In genomic region chr19:43524922-43525835, GRCh38 we compare ENCODE assay signal across 8 cellular contexts. TPM values are rescaled to one million over a fixed set of nuclear protein-coding genes. Genes with fewer than 3 reads are reported as not detected.
DNase-seq lines count a peak whose midpoint lies in the region; ATAC-seq and TF ChIP-seq lines count a peak whose summit lies in the region.

No MANE protein-coding gene starts in this region.

- peak overlapping the region; percentile 91 for H3K4me3 ChIP-seq in Loucy (ENCODE audit: low read length, poor library complexity, severe bottlenecking)
- peak overlapping the region; percentile 76 to 86 for H3K4me3 ChIP-seq in neutrophil (ENCODE audit: low read depth in 1 of 2, low read length in 1 of 2)

- no peaks in the 10 kb centered on the region for H3K9me2 ChIP-seq in Loucy (replicated peaks; ENCODE audit: low read depth, low read length)

- intact Hi-C loops in activated T-helper 2 cell treated with anti-CD3 and anti-CD28 coated beads, Interferon-gamma antibody, Interleukin-2, Interleukin-4, amounts not matched to agents 10 μg/mL and 5 μg/mL and 100 μg/mL, durations not matched to agents 14 hours and 24 hours and 36 hours (cut with micrococcal nuclease): loop anchor here (1.0 to 10.0 kb wide), 4 partner anchors 57 to 260 kb away; partner anchors contain the start of genes IRGQ, KCNN4 and ZNF576

- H3K36me3 ChIP-seq in Loucy (ENCODE audit: insufficient read depth, low read length) (no peaks in the 10 kb centered on the region), neutrophil (no peaks in the 10 kb centered on the region)

- no peak for TF ChIP-seq CTCF in GM13976 (IDR thresholded peaks at IDR 0.05; ENCODE audit: borderline replicate concordance, control extremely low read depth, extremely low read depth, insufficient read depth, missing control alignments)
- no peak for TF ChIP-seq CTCF in Loucy (conservative IDR thresholded peaks at IDR 0.05; ENCODE audit: low read length)
- TF ChIP-seq CTCF in neutrophil (IDR thresholded peaks at IDR 0.05): no peak

- H3K27me3 ChIP-seq in Loucy (ENCODE audit: insufficient read depth, low read length, poor library complexity, severe bottlenecking) (no peaks in the 10 kb centered on the region), neutrophil (no peaks in the 10 kb centered on the region)

- H4K20me1 ChIP-seq in Loucy (ENCODE audit: insufficient read depth, low read length, poor library complexity, severe bottlenecking): peaks cover 14% of the 10 kb centered on the region

- H3K27ac ChIP-seq in neutrophil: peak overlapping the region; percentile 65

- in situ Hi-C loops in GM13976 (cut with MboI; ENCODE audit: low sequenced_read_pairs, unreplicated experiment): loop anchor here (5.0 kb wide), 1 partner anchor 73 kb away; no protein-coding TSS in a partner anchor

- peak overlapping the region; percentile 97 for H3K27ac Mint-ChIP-seq in activated T-helper 2 cell treated with anti-CD3 and anti-CD28 coated beads, Interferon-gamma antibody, Interleukin-2, Interleukin-4, amounts not matched to agents 10 μg/mL and 5 μg/mL and 100 μg/mL, durations not matched to agents 14 hours and 24 hours and 36 hours

- peak overlapping the region; percentile 87 for H3K9ac ChIP-seq in Loucy (ENCODE audit: low read depth, low read length, poor library complexity, severe bottlenecking)

- H3K79me2 ChIP-seq in Loucy (ENCODE audit: insufficient read depth, low read length): peaks cover 37% of the 10 kb centered on the region

- H3K4me1 Mint-ChIP-seq in activated T-helper 2 cell treated with anti-CD3 and anti-CD28 coated beads, Interferon-gamma antibody, Interleukin-2, Interleukin-4, amounts not matched to agents 10 μg/mL and 5 μg/mL and 100 μg/mL, durations not matched to agents 14 hours and 24 hours and 36 hours (ENCODE audit: low read depth): peaks cover 12% of the 10 kb centered on the region

- H3K9me3 ChIP-seq in Loucy (ENCODE audit: insufficient read depth, low read depth, low read length): no peaks in the 10 kb centered on the region
- H3K9me3 ChIP-seq in neutrophil: no peaks in the 10 kb centered on the region

- H3K4me1 ChIP-seq in Loucy (ENCODE audit: insufficient read depth, low read length, poor library complexity, severe bottlenecking) (peaks cover 6% of the 10 kb centered on the region), neutrophil (ENCODE audit: control insufficient read depth in 1 of 2, insufficient read depth in 1 of 2, low read depth in 1 of 2, low read length in 1 of 2) (peaks cover 37 to 44% of the 10 kb centered on the region in 2 experiments)

- DNase-seq in GM13976 (ENCODE audit: low spot score): peak; percentile 71
- no peak for DNase-seq in activated T-helper 2 cell treated with anti-CD3 and anti-CD28 coated beads, Interferon-gamma antibody, Interleukin-2, Interleukin-4, amounts not matched to agents 10 μg/mL and 5 μg/mL and 100 μg/mL, durations not matched to agents 14 hours and 24 hours and 36 hours (ENCODE audit: low spot score)
- DNase-seq in glomerular visceral epithelial cell (ENCODE audit: extremely low spot score): peak; percentile 72
- no peak for DNase-seq in cortex of kidney (lab: John Stamatoyannopoulos, UW)

- no peaks in the 10 kb centered on the region for H3F3A ChIP-seq in Loucy (ENCODE audit: low read depth)

- H3K9me3 Mint-ChIP-seq in activated T-helper 2 cell treated with anti-CD3 and anti-CD28 coated beads, Interferon-gamma antibody, Interleukin-2, Interleukin-4, amounts not matched to agents 10 μg/mL and 5 μg/mL and 100 μg/mL, durations not matched to agents 14 hours and 24 hours and 36 hours: no peaks in the 10 kb centered on the region

- H3K4me2 ChIP-seq in Loucy (ENCODE audit: low read depth, low read length, poor library complexity, severe bottlenecking): peak overlapping the region; percentile 86

- H3K27me3 Mint-ChIP-seq in activated T-helper 2 cell treated with anti-CD3 and anti-CD28 coated beads, Interferon-gamma antibody, Interleukin-2, Interleukin-4, amounts not matched to agents 10 μg/mL and 5 μg/mL and 100 μg/mL, durations not matched to agents 14 hours and 24 hours and 36 hours (ENCODE audit: low read depth): no peaks in the 10 kb centered on the region

- ATAC-seq in HG03196 (IDR thresholded peaks at IDR 0.05; ENCODE audit: unreplicated experiment) (no peak), GM19467 (IDR thresholded peaks at IDR 0.05; ENCODE audit: unreplicated experiment) (no peak)

- peak overlapping the region; percentile 87 for H3K4me3 Mint-ChIP-seq in activated T-helper 2 cell treated with anti-CD3 and anti-CD28 coated beads, Interferon-gamma antibody, Interleukin-2, Interleukin-4, amounts not matched to agents 10 μg/mL and 5 μg/mL and 100 μg/mL, durations not matched to agents 14 hours and 24 hours and 36 hours (ENCODE audit: low read depth)

- peaks cover 11% of the 10 kb centered on the region for H3K36me3 Mint-ChIP-seq in activated T-helper 2 cell treated with anti-CD3 and anti-CD28 coated beads, Interferon-gamma antibody, Interleukin-2, Interleukin-4, amounts not matched to agents 10 μg/mL and 5 μg/mL and 100 μg/mL, durations not matched to agents 14 hours and 24 hours and 36 hours (ENCODE audit: low read depth)

- H2AFZ ChIP-seq in Loucy (ENCODE audit: low read length): no peak overlapping the region

RNA-seq across cellular contexts. Expression of gene ETHE1, which starts 1.8 kb away (rescaled TPM):
- 64.6 and 65.5 TPM in 2 replicates for total RNA-seq in activated T-helper 2 cell treated with anti-CD3 and anti-CD28 coated beads, Interferon-gamma antibody, Interleukin-2, Interleukin-4, amounts not matched to agents 10 μg/mL and 5 μg/mL and 100 μg/mL, durations not matched to agents 14 hours and 24 hours and 36 hours

RNA-seq across cellular contexts. Expression of gene ZNF575, which starts 7.8 kb away (rescaled TPM):
- total RNA-seq in activated T-helper 2 cell treated with anti-CD3 and anti-CD28 coated beads, Interferon-gamma antibody, Interleukin-2, Interleukin-4, amounts not matched to agents 10 μg/mL and 5 μg/mL and 100 μg/mL, durations not matched to agents 14 hours and 24 hours and 36 hours: 1.7 and 2.1 TPM in 2 replicates

RNA-seq across cellular contexts. Expression of gene PHLDB3, which starts 20.6 kb away (rescaled TPM):
- 23.0 and 25.3 TPM in 2 replicates for total RNA-seq in activated T-helper 2 cell treated with anti-CD3 and anti-CD28 coated beads, Interferon-gamma antibody, Interleukin-2, Interleukin-4, amounts not matched to agents 10 μg/mL and 5 μg/mL and 100 μg/mL, durations not matched to agents 14 hours and 24 hours and 36 hours

RNA-seq across cellular contexts. Expression of gene XRCC1, which starts 50.1 kb away (rescaled TPM):
- total RNA-seq in activated T-helper 2 cell treated with anti-CD3 and anti-CD28 coated beads, Interferon-gamma antibody, Interleukin-2, Interleukin-4, amounts not matched to agents 10 μg/mL and 5 μg/mL and 100 μg/mL, durations not matched to agents 14 hours and 24 hours and 36 hours: 27.3 and 27.5 TPM in 2 replicates

RNA-seq across cellular contexts. Expression of gene PINLYP, which starts 50.4 kb away (rescaled TPM):
- 9.0 and 9.1 TPM in 2 replicates for total RNA-seq in activated T-helper 2 cell treated with anti-CD3 and anti-CD28 coated beads, Interferon-gamma antibody, Interleukin-2, Interleukin-4, amounts not matched to agents 10 μg/mL and 5 μg/mL and 100 μg/mL, durations not matched to agents 14 hours and 24 hours and 36 hours

Comparison
In these comparisons a context has a peak if more than half of its experiments do, and no peak if none do; other contexts are left out.
1. DNase-seq: peak in GM13976 (single experiment) and glomerular visceral epithelial cell (single experiment); none in activated T-helper 2 cell treated with anti-CD3 and anti-CD28 coated beads, Interferon-gamma antibody, Interleukin-2, Interleukin-4, amounts not matched to agents 10 μg/mL and 5 μg/mL and 100 μg/mL, durations not matched to agents 14 hours and 24 hours and 36 hours (single experiment) and cortex of kidney (single experiment).